In the genomic region with DNA sequence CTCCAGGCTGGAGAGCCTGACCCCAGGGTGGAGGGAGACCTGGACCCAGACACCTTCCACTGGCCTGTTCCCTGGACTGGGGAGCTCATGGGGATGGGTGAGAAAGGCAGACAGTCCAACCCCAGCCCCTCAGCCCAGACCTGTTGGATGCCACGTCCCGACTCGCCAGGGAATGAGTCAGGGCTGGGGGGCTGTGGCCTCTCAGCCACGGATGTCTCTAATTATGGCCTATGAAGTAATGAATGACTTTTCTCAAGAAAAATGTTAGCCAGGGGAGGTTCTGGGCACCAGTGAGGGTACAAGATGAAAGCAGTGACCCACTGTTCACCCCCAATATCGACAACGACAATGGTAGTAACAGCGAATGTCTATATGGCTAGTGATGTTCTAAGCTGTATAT, we compare ENCODE assay signal across 14 cellular contexts.
DNase-seq lines count a peak whose midpoint lies in the region; ATAC-seq and TF ChIP-seq lines count a peak whose summit lies in the region.
"Had no signal": no experiment of that assay in that cellular context is flagged by ENCODE, and none has a peak within 500 bp of the region (broad histone marks: within the 10 kb centered on the region; RNA-seq: fewer than 3 reads in every experiment).

No MANE protein-coding gene starts in this region.

- H3K36me3 Mint-ChIP-seq in activated naive CD4-positive, alpha-beta T cell treated with anti-CD3 and anti-CD28 coated beads, Interleukin-2, amount 50 U/mL, for 24 hours = no peaks in the 10 kb centered on the region
- H3K36me3 Mint-ChIP-seq in activated naive CD4-positive, alpha-beta T cell treated with anti-CD3 and anti-CD28 coated beads for 36 hours (ENCODE audit: low read depth) = no peaks in the 10 kb centered on the region
- peaks cover 2% of the 10 kb centered on the region for H3K36me3 Mint-ChIP-seq in activated naive CD8-positive, alpha-beta T cell treated with anti-CD3 and anti-CD28 coated beads, Interleukin-2, amount 50 U/mL, for 24 hours (ENCODE audit: low read depth)

- H3K4me1 Mint-ChIP-seq in activated naive CD4-positive, alpha-beta T cell treated with anti-CD3 and anti-CD28 coated beads, Interleukin-2, amount 50 U/mL, for 24 hours = peaks cover 59% of the 10 kb centered on the region
- H3K4me1 Mint-ChIP-seq in activated naive CD4-positive, alpha-beta T cell treated with anti-CD3 and anti-CD28 coated beads for 36 hours (ENCODE audit: low read depth) = peaks cover 49% of the 10 kb centered on the region
- peaks cover 44% of the 10 kb centered on the region for H3K4me1 Mint-ChIP-seq in activated naive CD8-positive, alpha-beta T cell treated with anti-CD3 and anti-CD28 coated beads, Interleukin-2, amount 50 U/mL, for 24 hours

- no peak overlapping the region for H3K4me3 ChIP-seq in foreskin fibroblast (ENCODE audit: low read depth in 1 of 2, low read length in 2 of 2)
- H3K4me3 ChIP-seq: mucosa of descending colon, sigmoid colon had no signal

- in situ Hi-C loops in G401 (cut with HindIII; ENCODE audit: low sequenced_read_pairs) = loop anchor here (10.0 kb wide), 1 partner anchor 64 kb away; no protein-coding TSS in a partner anchor

- H3K27ac Mint-ChIP-seq in activated naive CD4-positive, alpha-beta T cell treated with anti-CD3 and anti-CD28 coated beads, Interleukin-2, amount 50 U/mL, for 24 hours = peak overlapping the region; percentile 57
- no peak overlapping the region for H3K27ac Mint-ChIP-seq in activated naive CD4-positive, alpha-beta T cell treated with anti-CD3 and anti-CD28 coated beads for 36 hours
- peak overlapping the region; percentile 22 for H3K27ac Mint-ChIP-seq in activated naive CD8-positive, alpha-beta T cell treated with anti-CD3 and anti-CD28 coated beads, Interleukin-2, amount 50 U/mL, for 24 hours

- no peaks in the 10 kb centered on the region for H3K9me3 Mint-ChIP-seq in activated naive CD4-positive, alpha-beta T cell treated with anti-CD3 and anti-CD28 coated beads, Interleukin-2, amount 50 U/mL, for 24 hours
- H3K9me3 Mint-ChIP-seq in activated naive CD4-positive, alpha-beta T cell treated with anti-CD3 and anti-CD28 coated beads for 36 hours = no peaks in the 10 kb centered on the region
- no peaks in the 10 kb centered on the region for H3K9me3 Mint-ChIP-seq in activated naive CD8-positive, alpha-beta T cell treated with anti-CD3 and anti-CD28 coated beads, Interleukin-2, amount 50 U/mL, for 24 hours

- no peak overlapping the region for H3K4me3 Mint-ChIP-seq in activated naive CD4-positive, alpha-beta T cell treated with anti-CD3 and anti-CD28 coated beads, Interleukin-2, amount 50 U/mL, for 24 hours
- no peak overlapping the region for H3K4me3 Mint-ChIP-seq in activated naive CD4-positive, alpha-beta T cell treated with anti-CD3 and anti-CD28 coated beads for 36 hours
- H3K4me3 Mint-ChIP-seq in activated naive CD8-positive, alpha-beta T cell treated with anti-CD3 and anti-CD28 coated beads, Interleukin-2, amount 50 U/mL, for 24 hours = no peak overlapping the region

- peak overlapping the region; percentile 98 for H3K27ac ChIP-seq in temporal lobe (ENCODE audit: low read depth, low read length)
- H3K27ac ChIP-seq: KMS-11, sigmoid colon had no signal

- no peak for DNase-seq in activated naive CD4-positive, alpha-beta T cell treated with anti-CD3 and anti-CD28 coated beads for 36 hours
- no peak for DNase-seq in activated naive CD8-positive, alpha-beta T cell treated with anti-CD3 and anti-CD28 coated beads, Interleukin-2, amount 50 U/mL, for 24 hours
- peak; percentile 76 to 85 for DNase-seq in foreskin fibroblast
- no peak for DNase-seq in NCI-H1105 (lab: John Stamatoyannopoulos, UW)
- DNase-seq in G401 (ENCODE audit: low spot score) = no peak
- DNase-seq: GOT3, NCI-H2107, T-helper 9 cell had no signal

- no peak for TF ChIP-seq CTCF in foreskin fibroblast (IDR thresholded peaks at IDR 0.05; ENCODE audit: low read depth, low read length)

- CTCF ChIA-PET in activated naive CD4-positive, alpha-beta T cell treated with anti-CD3 and anti-CD28 coated beads for 36 hours (lab: Charles Lee) = interaction anchor here (0.7 to 3.5 kb wide), 5 partner anchors 13 to 80 kb away, joined by 3 to 17 read pairs (median 3); no protein-coding TSS in a partner anchor

- no peaks in the 10 kb centered on the region for H3K27me3 Mint-ChIP-seq in activated naive CD4-positive, alpha-beta T cell treated with anti-CD3 and anti-CD28 coated beads, Interleukin-2, amount 50 U/mL, for 24 hours
- no peaks in the 10 kb centered on the region for H3K27me3 Mint-ChIP-seq in activated naive CD4-positive, alpha-beta T cell treated with anti-CD3 and anti-CD28 coated beads for 36 hours (ENCODE audit: low read depth)
- no peaks in the 10 kb centered on the region for H3K27me3 Mint-ChIP-seq in activated naive CD8-positive, alpha-beta T cell treated with anti-CD3 and anti-CD28 coated beads, Interleukin-2, amount 50 U/mL, for 24 hours

- intact Hi-C loops in activated naive CD4-positive, alpha-beta T cell treated with anti-CD3 and anti-CD28 coated beads for 36 hours (cut with micrococcal nuclease) = loop anchor here (2.0 kb wide), 1 partner anchor 46 kb away; no protein-coding TSS in a partner anchor

- ATAC-seq in activated naive CD8-positive, alpha-beta T cell treated with anti-CD3 and anti-CD28 coated beads, Interleukin-2, amount 50 U/mL, for 24 hours = no peak
- no peak for ATAC-seq in HG02642 (IDR thresholded peaks at IDR 0.05; ENCODE audit: poor library complexity, unreplicated experiment)

Comparison
In these comparisons a context has a peak if more than half of its experiments do, and no peak if none do; other contexts are left out.
1. DNase-seq: peak in foreskin fibroblast (2 of 2); none in activated naive CD4-positive, alpha-beta T cell treated with anti-CD3 and anti-CD28 coated beads for 36 hours (single experiment), activated naive CD8-positive, alpha-beta T cell treated with anti-CD3 and anti-CD28 coated beads, Interleukin-2, amount 50 U/mL, for 24 hours (single experiment), NCI-H1105 (single experiment) and G401 (single experiment).